In the genomic region with DNA sequence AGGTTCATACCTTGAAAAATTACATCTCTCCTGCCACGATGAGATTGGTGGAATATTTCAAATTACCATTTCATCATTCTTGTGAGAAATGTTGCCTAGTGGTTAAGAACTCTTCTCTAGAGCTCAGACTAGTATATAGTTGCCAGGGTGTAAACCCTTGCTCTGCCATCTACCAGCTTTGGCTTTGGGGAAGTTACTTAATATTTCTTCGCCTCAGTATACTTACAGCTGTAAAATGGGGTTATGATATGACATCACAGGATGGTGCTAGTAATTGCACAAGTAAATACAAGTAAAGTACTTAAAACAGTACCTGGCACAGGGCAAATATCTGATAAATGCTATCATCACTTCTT, we compare ENCODE assay signal across 8 cellular contexts. TPM values are rescaled to one million over a fixed set of nuclear protein-coding genes. Genes with fewer than 3 reads are reported as not detected.
DNase-seq lines count a peak whose midpoint lies in the region; ATAC-seq, FAIRE-seq and TF ChIP-seq lines count a peak whose summit lies in the region.

No MANE protein-coding gene starts in this region.

- peak; percentile 60 to 82 for ATAC-seq in activated naive CD4-positive, alpha-beta T cell treated with anti-CD3 and anti-CD28 coated beads, Interleukin-2, amount 50 U/mL, for 72 hours
- no peak for ATAC-seq in thoracic aorta (ENCODE audit: insufficient number of reproducible peaks, low FRiP score, low read depth)

- peak overlapping the region; percentile 80 for H3K9ac ChIP-seq in HUES6 (ENCODE audit: low read length)

- peak overlapping the region; percentile 94 to 97 for H3K27ac Mint-ChIP-seq in activated naive CD4-positive, alpha-beta T cell treated with anti-CD3 and anti-CD28 coated beads, Interleukin-2, amount 50 U/mL, for 72 hours

- peak overlapping the region; percentile 95 for H3K4me3 ChIP-seq in GM08714 (ENCODE audit: low read length)
- H3K4me3 ChIP-seq in HUES6 (ENCODE audit: low read depth, low read length) = peak overlapping the region; percentile 95
- H3K4me3 ChIP-seq in thoracic aorta = peak overlapping the region; percentile 87

- TF ChIP-seq CTCF in thoracic aorta (IDR thresholded peaks at IDR 0.05) = no peak

- H3K27ac ChIP-seq in HUES6 (ENCODE audit: low read depth, low read length) = no peak overlapping the region
- peak overlapping the region in 1 of 2 donors; percentile 98 for H3K27ac ChIP-seq in thoracic aorta

- no peak for DNase-seq in activated naive CD4-positive, alpha-beta T cell treated with anti-CD3 and anti-CD28 coated beads, Interleukin-2, amount 50 U/mL, for 72 hours (ENCODE audit: low spot score in 2 of 2)
- DNase-seq in thoracic aorta (ENCODE audit: low spot score) = no peak
- no peak for DNase-seq in NCI-H187 (lab: John Stamatoyannopoulos, UW)
- DNase-seq in HK-2 (ENCODE audit: unreplicated experiment) = no peak
- no peak for DNase-seq in activated gamma-delta T cell treated with Interleukin-2 at 50 U/mL for 16 hours

- H3K36me3 Mint-ChIP-seq in activated naive CD4-positive, alpha-beta T cell treated with anti-CD3 and anti-CD28 coated beads, Interleukin-2, amount 50 U/mL, for 72 hours = peaks cover 25% of the 10 kb centered on the region in 2 donors

- FAIRE-seq in islet of Langerhans (lab: Jason Lieb, UNC) = peak; percentile 13

- H3K4me1 ChIP-seq in HUES6 (ENCODE audit: control insufficient read depth, insufficient read depth, low read length) = peaks cover 31% of the 10 kb centered on the region
- H3K4me1 ChIP-seq in thoracic aorta (ENCODE audit: control insufficient read depth in 1 of 2, low read depth in 2 of 2) = peaks cover 41 to 58% of the 10 kb centered on the region in 2 donors

- H3K9me3 Mint-ChIP-seq in activated naive CD4-positive, alpha-beta T cell treated with anti-CD3 and anti-CD28 coated beads, Interleukin-2, amount 50 U/mL, for 72 hours = peaks cover 0 to 7% of the 10 kb centered on the region in 2 donors

- H3K27me3 ChIP-seq in HUES6 (ENCODE audit: control insufficient read depth, insufficient read depth, low read length) = no peaks in the 10 kb centered on the region
- no peaks in the 10 kb centered on the region for H3K27me3 ChIP-seq in thoracic aorta (replicated peaks; ENCODE audit: insufficient read depth)

- H3K9me3 ChIP-seq in HUES6 (ENCODE audit: control insufficient read depth, insufficient read depth, low read depth, low read length) (no peaks in the 10 kb centered on the region), thoracic aorta (no peaks in the 10 kb centered on the region)

- no peaks in the 10 kb centered on the region for H3K36me3 ChIP-seq in HUES6 (ENCODE audit: control insufficient read depth, insufficient read depth, low read length)
- no peaks in the 10 kb centered on the region for H3K36me3 ChIP-seq in thoracic aorta

RNA-seq across cellular contexts. Expression of a gene that starts 1.5 kb away (rescaled TPM):
- total RNA-seq in activated naive CD4-positive, alpha-beta T cell treated with anti-CD3 and anti-CD28 coated beads, Interleukin-2, amount 50 U/mL, for 72 hours = 10 to 100 TPM; 13.8 to 15.4 TPM
- 10 to 100 TPM; 28.7 to 46.3 TPM for total RNA-seq in thoracic aorta
